ENCODE assay signal across 24 cellular contexts in genomic region chr2:118569876-118570535, GRCh38.
"Had no signal": no experiment of that assay in that cellular context is flagged by ENCODE, and none has a peak within 500 bp of the region (broad histone marks: within the 10 kb centered on the region; RNA-seq: fewer than 3 reads in every experiment).

No MANE protein-coding gene starts in this region.

- H3K4me1 ChIP-seq: foreskin keratinocyte, heart left ventricle, lower lobe of right lung had no signal

- H3K4me1 Mint-ChIP-seq: activated CD4-positive, alpha-beta T cell treated with anti-CD3 and anti-CD28 coated beads, Interleukin-2, amount 10 ng/mL, durations not matched to agents 24 days and 14 days; activated T-helper 17 cell treated with anti-CD3 and anti-CD28 coated beads, Interleukin-2, amount 50 U/mL, for 72 hours; immature natural killer cell; natural killer cell had no signal

- H3K36me3 Mint-ChIP-seq: immature natural killer cell, natural killer cell had no signal

- H3K4me3 ChIP-seq: esophagus squamous epithelium, heart left ventricle, lower lobe of right lung, tibial nerve had no signal

- DNase-seq: activated CD4-positive, alpha-beta T cell treated with anti-CD3 and anti-CD28 coated beads, Interleukin-2, amount 10 ng/mL, durations not matched to agents 24 days and 14 days; activated CD4-positive, CD25-positive, alpha-beta regulatory T cell treated with anti-CD3 and anti-CD28 coated beads, Interleukin-2, amount 50 U/mL, for 72 hours; activated CD8-positive, alpha-beta T cell treated with anti-CD3 and anti-CD28 coated beads for 36 hours; activated gamma-delta T cell treated with Interleukin-2 at 50 U/mL for 16 hours; activated naive CD4-positive, alpha-beta T cell treated with anti-CD3 and anti-CD28 coated beads, Interleukin-2, amount 50 U/mL, for 16 hours; activated T-cell treated with anti-CD3 and anti-CD28 coated beads, Interleukin-2, amount 50 U/mL, for 4 hours; amygdala; caudate nucleus; esophagus squamous epithelium; foreskin keratinocyte; heart left ventricle; immature natural killer cell; lower lobe of right lung; mesenchymal stem cell; natural killer cell; posterior cingulate gyrus; right cardiac atrium; stimulated activated CD4-positive, alpha-beta T cell treated with anti-CD3 and anti-CD28 coated beads, Interleukin-2, amount 100 ng/mL, for 48 hours; stimulated activated naive CD4-positive, alpha-beta T cell treated with Interleukin-2 at 50 U/mL for 16 hours; T-helper 17 cell had no signal

- H3K36me3 ChIP-seq: esophagus squamous epithelium, heart left ventricle, lower lobe of right lung, tibial nerve had no signal

- H3K27ac ChIP-seq: epithelial cell of prostate, esophagus squamous epithelium, foreskin keratinocyte, heart left ventricle, lower lobe of right lung, tibial nerve had no signal

- H3K27me3 ChIP-seq: esophagus squamous epithelium, heart left ventricle, tibial nerve had no signal

- H3K4me3 Mint-ChIP-seq: activated CD4-positive, alpha-beta T cell treated with anti-CD3 and anti-CD28 coated beads, Interleukin-2, amount 10 ng/mL, durations not matched to agents 24 days and 14 days; activated CD8-positive, alpha-beta T cell treated with anti-CD3 and anti-CD28 coated beads for 36 hours; activated T-cell treated with anti-CD3 and anti-CD28 coated beads, Interleukin-2, amount 50 U/mL, for 4 hours; activated T-helper 17 cell treated with anti-CD3 and anti-CD28 coated beads, Interleukin-2, amount 50 U/mL, for 72 hours; dendritic cell treated with granulocyte-macrophage colony-stimulating factor and Interleukin-4, amounts not matched to agents 40 ng/mL and 50 ng/mL, for 4 days; immature natural killer cell; natural killer cell; T-helper 17 cell had no signal

- H3K9me3 Mint-ChIP-seq: activated CD4-positive, alpha-beta T cell treated with anti-CD3 and anti-CD28 coated beads, Interleukin-2, amount 10 ng/mL, durations not matched to agents 24 days and 14 days; activated CD8-positive, alpha-beta T cell treated with anti-CD3 and anti-CD28 coated beads for 36 hours; activated T-cell treated with anti-CD3 and anti-CD28 coated beads, Interleukin-2, amount 50 U/mL, for 4 hours; activated T-helper 17 cell treated with anti-CD3 and anti-CD28 coated beads, Interleukin-2, amount 50 U/mL, for 72 hours; natural killer cell had no signal

- H3K9me3 ChIP-seq: esophagus squamous epithelium, heart left ventricle, lower lobe of right lung, tibial nerve had no signal

- H3K27ac Mint-ChIP-seq: activated CD4-positive, alpha-beta T cell treated with anti-CD3 and anti-CD28 coated beads, Interleukin-2, amount 10 ng/mL, durations not matched to agents 24 days and 14 days; activated CD8-positive, alpha-beta T cell treated with anti-CD3 and anti-CD28 coated beads for 36 hours; activated T-helper 17 cell treated with anti-CD3 and anti-CD28 coated beads, Interleukin-2, amount 50 U/mL, for 72 hours; dendritic cell treated with granulocyte-macrophage colony-stimulating factor and Interleukin-4, amounts not matched to agents 40 ng/mL and 50 ng/mL, for 4 days; immature natural killer cell; natural killer cell; T-helper 17 cell had no signal
